In the genomic region with DNA sequence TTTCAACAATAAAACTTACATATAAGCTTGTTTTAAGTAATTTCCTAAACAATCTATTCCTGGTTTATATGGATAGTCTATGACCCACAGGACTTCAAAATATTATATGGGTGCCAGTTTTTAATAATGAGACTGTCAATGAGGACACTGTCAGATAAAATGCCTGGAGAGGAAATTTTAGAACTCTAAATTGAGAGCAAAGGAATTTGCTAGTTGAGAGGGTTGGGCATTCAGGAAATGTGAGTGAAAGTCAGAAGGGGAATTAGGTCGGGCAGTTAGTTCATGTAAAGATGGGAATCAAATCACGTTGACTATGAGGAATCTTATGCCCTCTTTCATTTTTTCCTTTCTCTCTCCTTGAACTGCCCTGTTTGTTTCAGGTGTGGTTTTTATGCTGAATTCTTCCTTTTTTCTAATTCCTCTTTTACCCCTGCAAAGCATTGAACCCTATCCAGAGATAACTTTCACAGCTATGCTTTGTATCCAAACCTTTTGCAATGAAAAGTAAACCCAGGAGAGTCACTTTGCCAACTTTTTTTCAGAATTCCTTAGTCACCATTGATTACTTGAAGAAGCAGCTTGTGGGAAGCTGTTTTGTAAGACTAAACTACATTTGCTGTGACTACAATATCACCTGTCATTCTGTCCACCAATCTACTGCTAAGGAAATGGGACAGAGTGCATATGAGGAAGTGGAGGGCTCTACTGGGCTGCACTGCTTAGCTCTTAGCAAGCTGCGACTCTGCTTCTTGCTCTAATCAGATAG, we compare ENCODE assay signal across 9 cellular contexts. TPM values are rescaled to one million over a fixed set of nuclear protein-coding genes. Genes with fewer than 3 reads are reported as not detected.
DNase-seq lines count a peak whose midpoint lies in the region; ATAC-seq and TF ChIP-seq lines count a peak whose summit lies in the region.
"Had no signal": no experiment of that assay in that cellular context is flagged by ENCODE, and none has a peak within 500 bp of the region (broad histone marks: within the 10 kb centered on the region; RNA-seq: fewer than 3 reads in every experiment).

No MANE protein-coding gene starts in this region.

- TF ChIP-seq POLR2A in NB4 (IDR thresholded peaks at IDR 0.05; ENCODE audit: extremely low read depth, insufficient read length) = no peak

- peak overlapping the region; percentile 76 for H3K27ac ChIP-seq in neutrophil

- H3K27me3 ChIP-seq in neutrophil = no peaks in the 10 kb centered on the region

- H3K4me3 ChIP-seq in NB4 (ENCODE audit: low read depth, low read length) = no peak overlapping the region
- H3K4me3 ChIP-seq in epithelial cell of esophagus (ENCODE audit: low read length) = no peak overlapping the region
- no peak overlapping the region for H3K4me3 ChIP-seq in neutrophil (ENCODE audit: low read depth in 1 of 2, low read length in 1 of 2)

- peaks cover 51% of the 10 kb centered on the region for H3K36me3 ChIP-seq in neutrophil

- no peak for TF ChIP-seq CTCF in NB4 (IDR thresholded peaks at IDR 0.05; ENCODE audit: low read depth, low read length)
- TF ChIP-seq CTCF in epithelial cell of esophagus (IDR thresholded peaks at IDR 0.05; ENCODE audit: insufficient read depth, low read depth, low read length, missing control alignments) = no peak
- TF ChIP-seq CTCF in neutrophil (IDR thresholded peaks at IDR 0.05) = no peak

- H3K9me3 ChIP-seq in neutrophil = no peaks in the 10 kb centered on the region

- peak; percentile 23 for DNase-seq in Daoy (ENCODE audit: low read depth)
- peak; percentile 75 for DNase-seq in NB4 (ENCODE audit: low read depth)
- peak; percentile 72 for DNase-seq in epithelial cell of esophagus (ENCODE audit: low read depth)
- DNase-seq in anterior cingulate cortex (lab: John Stamatoyannopoulos, UW) = no peak
- no peak for DNase-seq in SHP77 treated with DMSO at 0.1 percent for 48 hours (lab: John Stamatoyannopoulos, UW)

- ATAC-seq in HG03045 (IDR thresholded peaks at IDR 0.05; ENCODE audit: unreplicated experiment) (no peak), HG03097 (IDR thresholded peaks at IDR 0.05; ENCODE audit: low FRiP score, unreplicated experiment) (no peak)

- peaks cover 30 to 40% of the 10 kb centered on the region in 2 experiments for H3K4me1 ChIP-seq in neutrophil (ENCODE audit: control insufficient read depth in 1 of 2, insufficient read depth in 1 of 2, low read depth in 1 of 2, low read length in 1 of 2)

RNA-seq across cellular contexts. Expression of gene CHP1, which starts 27.8 kb away (rescaled TPM):
- total RNA-seq in Daoy (2014; rRNA removed; shearing (Covaris generic)) = 18.9 and 22.5 TPM in 2 replicates

RNA-seq across cellular contexts. Expression of gene EXD1, which starts 28.3 kb away (rescaled TPM):
- not detected in 2 replicates for total RNA-seq in Daoy (2014; rRNA removed; shearing (Covaris generic))
- total RNA-seq: activated T-helper 2 cell treated with anti-CD3 and anti-CD28 coated beads, Interferon-gamma antibody, Interleukin-2, Interleukin-4, amounts not matched to agents 10 μg/mL and 5 μg/mL and 100 μg/mL, durations not matched to agents 14 hours and 24 hours and 36 hours had no signal

Comparison
In these comparisons a context has a peak if more than half of its experiments do, and no peak if none do; other contexts are left out.
1. DNase-seq: peak in Daoy (single experiment), NB4 (single experiment) and epithelial cell of esophagus (single experiment); none in anterior cingulate cortex (0 of 58) and SHP77 treated with DMSO at 0.1 percent for 48 hours (single experiment).